ENCODE assay signal across 9 cellular contexts in the genomic region with DNA sequence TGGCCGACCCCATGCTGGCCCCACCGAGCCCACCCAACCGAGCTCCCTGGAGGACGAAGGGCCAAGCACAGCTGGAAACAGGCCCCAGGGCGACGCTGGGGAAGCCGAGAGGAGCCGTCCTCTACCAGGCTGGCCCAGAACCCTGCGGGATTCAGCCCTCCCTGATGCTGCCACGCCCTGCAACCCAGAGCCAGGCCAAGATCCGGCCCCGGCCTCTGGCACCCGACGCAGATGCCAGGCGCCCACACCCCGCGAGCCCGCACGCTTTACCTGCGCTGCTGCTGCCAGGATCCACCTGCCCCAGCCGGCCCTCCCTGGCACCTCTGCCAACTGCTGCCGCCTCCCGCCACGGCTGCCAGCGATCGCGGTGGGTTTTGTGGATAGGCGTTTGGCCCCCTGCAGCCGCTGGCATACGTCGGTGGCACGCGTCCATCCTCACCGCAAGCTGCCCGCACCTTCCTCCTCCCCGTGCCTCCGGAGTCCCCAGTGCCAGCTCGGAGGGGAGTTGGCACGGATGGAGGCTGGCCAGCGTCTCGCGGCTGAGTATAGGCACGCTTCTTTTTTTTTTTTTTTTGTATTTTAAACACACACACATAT. TPM values are rescaled to one million over a fixed set of nuclear protein-coding genes. Genes with fewer than 3 reads are reported as not detected.
A peak's percentile ranks its signal among the peaks of the same experiment; 100 is the strongest.
DNase-seq lines count a peak whose midpoint lies in the region; ATAC-seq, FAIRE-seq and TF ChIP-seq lines count a peak whose summit lies in the region.
"Had no signal": no experiment of that assay in that cellular context is flagged by ENCODE, and none has a peak within 500 bp of the region (broad histone marks: within the 10 kb centered on the region; RNA-seq: fewer than 3 reads in every experiment).

No MANE protein-coding gene starts in this region.

- no peak overlapping the region for H3K9ac ChIP-seq in stomach smooth muscle (ENCODE audit: low read length in 2 of 2)

- TF ChIP-seq POLR2A in GM18505 (IDR thresholded peaks at IDR 0.05; ENCODE audit: borderline replicate concordance, extremely low read depth, insufficient read depth, insufficient read length), result no peak

- TSS peak; percentile 94 for BruUV-seq in Panc1 (replicated peaks; lab: Mats Ljungman, UMichigan)

- H3K4me1 ChIP-seq in Panc1 (ENCODE audit: control insufficient read depth, insufficient read depth, low read length) (peaks cover 4% of the 10 kb centered on the region), stomach smooth muscle (ENCODE audit: control insufficient read depth, insufficient read depth, low read length) (peaks cover 16% of the 10 kb centered on the region), small intestine (ENCODE audit: control insufficient read depth in 2 of 2, insufficient read depth in 1 of 2, low read depth in 1 of 2, low read length in 1 of 2) (no peaks in the 10 kb centered on the region)

- H3K27me3 ChIP-seq in Panc1 (ENCODE audit: control insufficient read depth, insufficient read depth, low read length) (no peaks in the 10 kb centered on the region), stomach smooth muscle (ENCODE audit: control insufficient read depth in 1 of 2, insufficient read depth in 2 of 2, low read length in 2 of 2) (peaks cover 14 to 26% of the 10 kb centered on the region in 2 donors), small intestine (ENCODE audit: control insufficient read depth in 2 of 2, insufficient read depth in 2 of 2, low read length in 2 of 2) (no peaks in the 10 kb centered on the region)

- intact Hi-C loops in Panc1 (cut with micrococcal nuclease; ENCODE audit: unreplicated experiment), result no loop called here

- no peak overlapping the region for H3K27ac Mint-ChIP-seq in activated T-cell treated with anti-CD3 and anti-CD28 coated beads, Interleukin-2, amount 50 U/mL, for 72 hours
- H3K27ac Mint-ChIP-seq: activated CD8-positive, alpha-beta memory T cell treated with anti-CD3 and anti-CD28 coated beads, Interleukin-2, amount 10 ng/mL, durations not matched to agents 7 days and 5 days had no signal

- no peaks in the 10 kb centered on the region for H3K9me3 Mint-ChIP-seq in activated T-cell treated with anti-CD3 and anti-CD28 coated beads, Interleukin-2, amount 50 U/mL, for 72 hours

- CTCF ChIA-PET in Panc1 (lab: Charles Lee), result interaction anchor here (0.6 to 0.7 kb wide), 2 partner anchors 36 to 154 kb away, joined by 3 to 4 read pairs; no protein-coding TSS in a partner anchor

- TF ChIP-seq CTCF in Panc1 (IDR thresholded peaks at IDR 0.05), result no peak

- H3K4me3 Mint-ChIP-seq in activated T-cell treated with anti-CD3 and anti-CD28 coated beads, Interleukin-2, amount 50 U/mL, for 72 hours, result peak overlapping the region; percentile 57 to 93

- WGBS in small intestine, 3 donors, result 62 to 89% (median 77%) methylated on average over 28 to 43 of the region's 43 CpGs

- no peak for FAIRE-seq in small intestine (lab: Jason Lieb, UNC)

- no peaks in the 10 kb centered on the region for H3K9me3 ChIP-seq in Panc1 (ENCODE audit: control insufficient read depth, insufficient read depth, low read depth, low read length)
- no peaks in the 10 kb centered on the region for H3K9me3 ChIP-seq in stomach smooth muscle (ENCODE audit: control insufficient read depth in 2 of 2, low read length in 2 of 2)
- no peaks in the 10 kb centered on the region for H3K9me3 ChIP-seq in small intestine (ENCODE audit: control insufficient read depth, low read depth)

- DNase-seq in activated T-cell treated with anti-CD3 and anti-CD28 coated beads, Interleukin-2, amount 50 U/mL, for 72 hours, result no peak
- DNase-seq in activated T-cell treated with anti-CD3 and anti-CD28 coated beads for 4 hours, result no peak
- DNase-seq in Panc1 (ENCODE audit: low read depth, low spot score), result no peak
- DNase-seq in epithelial cell of prostate (ENCODE audit: low read depth, low spot score), result no peak
- no peak for DNase-seq in stimulated activated CD4-positive, alpha-beta T cell treated with anti-CD3 and anti-CD28 coated beads, Interleukin-2, amount 100 ng/mL, for 24 hours
- DNase-seq in small intestine, result no peak
- DNase-seq: activated CD8-positive, alpha-beta memory T cell treated with anti-CD3 and anti-CD28 coated beads, Interleukin-2, amount 10 ng/mL, durations not matched to agents 7 days and 5 days had no signal

- ATAC-seq in activated T-cell treated with anti-CD3 and anti-CD28 coated beads, Interleukin-2, amount 50 U/mL, for 72 hours (replicated peaks in 1 of 2), result peak in 1 of 2 donors; percentile 17
- peak; percentile 53 for ATAC-seq in Panc1
- no peak for ATAC-seq in GM18505 (IDR thresholded peaks at IDR 0.05; ENCODE audit: unreplicated experiment)
- ATAC-seq: activated CD8-positive, alpha-beta memory T cell treated with anti-CD3 and anti-CD28 coated beads, Interleukin-2, amount 10 ng/mL, durations not matched to agents 7 days and 5 days had no signal

- H3K36me3 ChIP-seq in Panc1 (ENCODE audit: control insufficient read depth, insufficient read depth, low read length) (peaks cover 3% of the 10 kb centered on the region; the same call in 1 of the 2 replicates), stomach smooth muscle (ENCODE audit: control insufficient read depth in 2 of 2, insufficient read depth in 2 of 2, low read length in 2 of 2) (no peaks in the 10 kb centered on the region), small intestine (ENCODE audit: control insufficient read depth in 2 of 2, insufficient read depth in 2 of 2, low read length in 2 of 2) (no peaks in the 10 kb centered on the region)

- POLR2A ChIA-PET in Panc1 (lab: Charles Lee), result no interaction called here

- in situ Hi-C loops in Panc1 (cut with HindIII; ENCODE audit: low pct_unique_long_range_greater_than_20kb, low sequenced_read_pairs), result no loop called here

- H3K36me3 Mint-ChIP-seq in activated T-cell treated with anti-CD3 and anti-CD28 coated beads, Interleukin-2, amount 50 U/mL, for 72 hours (ENCODE audit: insufficient read depth in 2 of 2), result no peaks in the 10 kb centered on the region
- H3K36me3 Mint-ChIP-seq: activated CD8-positive, alpha-beta memory T cell treated with anti-CD3 and anti-CD28 coated beads, Interleukin-2, amount 10 ng/mL, durations not matched to agents 7 days and 5 days had no signal

- no peak overlapping the region for H3K27ac ChIP-seq in Panc1 (ENCODE audit: low read length)
- H3K27ac ChIP-seq in epithelial cell of prostate, result peak overlapping the region; percentile 24
- H3K27ac ChIP-seq in stomach smooth muscle (ENCODE audit: low read length), result no peak overlapping the region
- H3K27ac ChIP-seq in small intestine (ENCODE audit: low read depth in 1 of 2, low read length in 1 of 2), result no peak overlapping the region

- peaks cover 10% of the 10 kb centered on the region for H3K4me1 Mint-ChIP-seq in activated T-cell treated with anti-CD3 and anti-CD28 coated beads, Interleukin-2, amount 50 U/mL, for 72 hours (ENCODE audit: low read depth)
- H3K4me1 Mint-ChIP-seq: activated CD8-positive, alpha-beta memory T cell treated with anti-CD3 and anti-CD28 coated beads, Interleukin-2, amount 10 ng/mL, durations not matched to agents 7 days and 5 days had no signal

- H3K27me3 Mint-ChIP-seq in activated T-cell treated with anti-CD3 and anti-CD28 coated beads, Interleukin-2, amount 50 U/mL, for 72 hours (ENCODE audit: low read depth), result no peaks in the 10 kb centered on the region
- H3K27me3 Mint-ChIP-seq: activated CD8-positive, alpha-beta memory T cell treated with anti-CD3 and anti-CD28 coated beads, Interleukin-2, amount 10 ng/mL, durations not matched to agents 7 days and 5 days had no signal

- H3K4me3 ChIP-seq in Panc1 (ENCODE audit: low read depth in 2 of 2, low read length in 2 of 2) (peak overlapping the region; percentile 43 to 73), stomach smooth muscle (ENCODE audit: low read length in 2 of 2) (peak overlapping the region; percentile 35 to 68), small intestine (ENCODE audit: low read depth in 1 of 2, low read length in 2 of 2) (peak overlapping the region in 1 of 2 donors; percentile 42)

RNA-seq across cellular contexts. Expression of gene ACSF3, which starts 41.4 kb away (rescaled TPM):
- 10 to 100 TPM; 50.6 to 66.7 TPM for total RNA-seq in activated T-cell treated with anti-CD3 and anti-CD28 coated beads, Interleukin-2, amount 50 U/mL, for 72 hours
- total RNA-seq in Panc1 (2021; ENCODE audit: unreplicated experiment), result 30.8 TPM
- 25.2 TPM for polyA plus RNA-seq in Panc1 (2012; ENCODE audit: insufficient read length)
- 10 to 100 TPM; 49.2 to 93.7 (median 68.1) TPM for polyA plus RNA-seq in small intestine
